ENCODE assay signal across 10 cellular contexts in the genomic region with DNA sequence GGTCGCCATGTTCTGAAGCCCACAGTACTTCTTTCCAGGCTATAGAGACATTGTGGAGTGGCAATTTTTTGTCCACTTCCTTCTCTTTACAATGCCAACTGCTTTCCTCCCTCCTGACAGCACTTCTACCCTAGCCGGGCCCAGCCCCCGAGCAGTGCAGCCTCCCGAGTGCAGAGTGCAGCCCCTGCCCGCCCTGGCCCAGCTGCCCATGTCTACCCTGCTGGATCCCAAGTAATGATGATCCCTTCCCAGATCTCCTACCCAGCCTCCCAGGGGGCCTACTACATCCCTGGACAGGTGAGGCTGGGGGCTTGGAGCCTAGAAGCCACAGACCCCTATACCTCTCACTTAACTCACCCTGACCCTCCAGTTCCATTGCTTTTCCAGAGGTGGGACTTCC. TPM values are rescaled to one million over a fixed set of nuclear protein-coding genes. Genes with fewer than 3 reads are reported as not detected.
DNase-seq lines count a peak whose midpoint lies in the region; ATAC-seq and TF ChIP-seq lines count a peak whose summit lies in the region.
"Had no signal": no experiment of that assay in that cellular context is flagged by ENCODE, and none has a peak within 500 bp of the region (broad histone marks: within the 10 kb centered on the region; RNA-seq: fewer than 3 reads in every experiment).

No MANE protein-coding gene starts in this region.

- DNase-seq in activated T-cell treated with anti-CD3 and anti-CD28 coated beads, Interleukin-2, amount 50 U/mL, for 4 hours = no peak
- DNase-seq in activated T-cell treated with anti-CD3 and anti-CD28 coated beads, Interleukin-2, amount 50 U/mL, for 48 hours = no peak
- DNase-seq in activated naive CD4-positive, alpha-beta T cell treated with anti-CD3 and anti-CD28 coated beads, Interleukin-2, amount 50 U/mL, for 72 hours (ENCODE audit: low spot score in 2 of 2) = no peak
- no peak for DNase-seq in thoracic aorta (ENCODE audit: low spot score)
- no peak for DNase-seq in effector CD8-positive, alpha-beta T cell (lab: John Stamatoyannopoulos, UW)
- DNase-seq in stimulated activated CD4-positive, alpha-beta T cell treated with anti-CD3 and anti-CD28 coated beads, Interleukin-15, amount 100 ng/mL, for 24 hours = no peak
- DNase-seq: Caco-2, kidney glomerular epithelial cell had no signal

- H3K27ac ChIP-seq in thoracic aorta = peak overlapping the region; percentile 0 to 28

- peak overlapping the region; percentile 2; the same call in 1 of the 2 replicates for H3K4me3 ChIP-seq in iPS-18c (ENCODE audit: insufficient read depth, low read depth, low read length)
- H3K4me3 ChIP-seq in thoracic aorta = peak overlapping the region; percentile 99

- no peaks in the 10 kb centered on the region for H3K27me3 ChIP-seq in thoracic aorta (replicated peaks; ENCODE audit: insufficient read depth)

- H3K36me3 Mint-ChIP-seq in activated T-cell treated with anti-CD3 and anti-CD28 coated beads, Interleukin-2, amount 50 U/mL, for 4 hours (ENCODE audit: insufficient read depth) = peaks cover 39% of the 10 kb centered on the region
- peaks cover 32 to 42% of the 10 kb centered on the region in 2 donors for H3K36me3 Mint-ChIP-seq in activated naive CD4-positive, alpha-beta T cell treated with anti-CD3 and anti-CD28 coated beads, Interleukin-2, amount 50 U/mL, for 72 hours

- H3K27me3 Mint-ChIP-seq in activated T-cell treated with anti-CD3 and anti-CD28 coated beads, Interleukin-2, amount 50 U/mL, for 4 hours (ENCODE audit: low read depth) = no peaks in the 10 kb centered on the region

- H3K9me3 ChIP-seq in iPS-18c (ENCODE audit: control insufficient read depth, insufficient read depth, low read length) (no peaks in the 10 kb centered on the region), thoracic aorta (no peaks in the 10 kb centered on the region)
- H3K9me3 ChIP-seq: Caco-2 had no signal

- no peak for TF ChIP-seq CTCF in thoracic aorta (IDR thresholded peaks at IDR 0.05)

- H3K4me1 ChIP-seq in thoracic aorta (ENCODE audit: control insufficient read depth in 1 of 2, low read depth in 2 of 2) = peaks cover 50 to 65% of the 10 kb centered on the region in 2 donors

- no peaks in the 10 kb centered on the region for H3K9me3 Mint-ChIP-seq in activated T-cell treated with anti-CD3 and anti-CD28 coated beads, Interleukin-2, amount 50 U/mL, for 4 hours
- H3K9me3 Mint-ChIP-seq in activated naive CD4-positive, alpha-beta T cell treated with anti-CD3 and anti-CD28 coated beads, Interleukin-2, amount 50 U/mL, for 72 hours = no peaks in the 10 kb centered on the region

- H3K27ac Mint-ChIP-seq in activated naive CD4-positive, alpha-beta T cell treated with anti-CD3 and anti-CD28 coated beads, Interleukin-2, amount 50 U/mL, for 72 hours = peak overlapping the region; percentile 15 to 95

- no peak for ATAC-seq in activated T-cell treated with anti-CD3 and anti-CD28 coated beads, Interleukin-2, amount 50 U/mL, for 4 hours
- no peak for ATAC-seq in activated naive CD4-positive, alpha-beta T cell treated with anti-CD3 and anti-CD28 coated beads, Interleukin-2, amount 50 U/mL, for 72 hours
- ATAC-seq in thoracic aorta (ENCODE audit: insufficient number of reproducible peaks, low FRiP score, low read depth) = no peak
- ATAC-seq in GM18858 (IDR thresholded peaks at IDR 0.05; ENCODE audit: unreplicated experiment) = no peak

- peaks cover 32% of the 10 kb centered on the region for H3K4me1 Mint-ChIP-seq in activated T-cell treated with anti-CD3 and anti-CD28 coated beads, Interleukin-2, amount 50 U/mL, for 4 hours (ENCODE audit: low read depth)

- peak overlapping the region; percentile 87 for H3K4me3 Mint-ChIP-seq in activated T-cell treated with anti-CD3 and anti-CD28 coated beads, Interleukin-2, amount 50 U/mL, for 4 hours

- H3K36me3 ChIP-seq in thoracic aorta = peaks cover 18% of the 10 kb centered on the region

RNA-seq across cellular contexts. Expression of a gene that starts 2.8 kb away (rescaled TPM):
- 1,000 to 10,000 TPM in 2 of 3 donors, 100 to 1,000 TPM in 1; 990 to 1,057 (median 1,007) TPM for total RNA-seq in activated T-cell treated with anti-CD3 and anti-CD28 coated beads, Interleukin-2, amount 50 U/mL, for 4 hours
- 100 to 1,000 TPM; 256 to 376 TPM for total RNA-seq in activated naive CD4-positive, alpha-beta T cell treated with anti-CD3 and anti-CD28 coated beads, Interleukin-2, amount 50 U/mL, for 72 hours
- total RNA-seq in thoracic aorta = 100 to 1,000 TPM; 254 to 334 TPM

RNA-seq across cellular contexts. Expression of a gene that starts 18.2 kb away (rescaled TPM):
- total RNA-seq in activated T-cell treated with anti-CD3 and anti-CD28 coated beads, Interleukin-2, amount 50 U/mL, for 4 hours = 100 to 1,000 TPM; 497 to 520 (median 498) TPM
- 100 to 1,000 TPM; 241 to 252 TPM for total RNA-seq in activated naive CD4-positive, alpha-beta T cell treated with anti-CD3 and anti-CD28 coated beads, Interleukin-2, amount 50 U/mL, for 72 hours
- total RNA-seq in thoracic aorta = 100 to 1,000 TPM; 160 to 213 TPM

RNA-seq across cellular contexts. Expression of a gene that starts 20.2 kb away (rescaled TPM):
- total RNA-seq in activated T-cell treated with anti-CD3 and anti-CD28 coated beads, Interleukin-2, amount 50 U/mL, for 4 hours = 1 to 10 TPM; 3.5 to 4.4 (median 3.7) TPM
- total RNA-seq in activated naive CD4-positive, alpha-beta T cell treated with anti-CD3 and anti-CD28 coated beads, Interleukin-2, amount 50 U/mL, for 72 hours = 1 to 10 TPM; 4.1 to 6.8 TPM
- total RNA-seq in thoracic aorta = 10 to 100 TPM; 55.4 to 91.8 TPM

RNA-seq across cellular contexts. Expression of a gene that starts 41.4 kb away (rescaled TPM):
- not detected for total RNA-seq in activated T-cell treated with anti-CD3 and anti-CD28 coated beads, Interleukin-2, amount 50 U/mL, for 4 hours
- total RNA-seq in activated naive CD4-positive, alpha-beta T cell treated with anti-CD3 and anti-CD28 coated beads, Interleukin-2, amount 50 U/mL, for 72 hours = under 1 TPM in 1 of 2 donors, not detected in 1; 0.18 TPM
- not detected for total RNA-seq in thoracic aorta
- total RNA-seq: Caco-2 had no signal

RNA-seq across cellular contexts. Expression of a gene that starts 44.2 kb away (rescaled TPM):
- 1 to 10 TPM; 4.5 to 5.2 (median 5.0) TPM for total RNA-seq in activated T-cell treated with anti-CD3 and anti-CD28 coated beads, Interleukin-2, amount 50 U/mL, for 4 hours
- 10 to 100 TPM in 1 of 2 donors, 1 to 10 TPM in 1; 6.5 to 13.9 TPM for total RNA-seq in activated naive CD4-positive, alpha-beta T cell treated with anti-CD3 and anti-CD28 coated beads, Interleukin-2, amount 50 U/mL, for 72 hours
- 1 to 10 TPM; 4.3 to 8.0 TPM for total RNA-seq in thoracic aorta

Comparison
In these comparisons a context has a peak if more than half of its experiments do, and no peak if none do; other contexts are left out.
1. RNA of a gene that starts 20.2 kb away (total RNA-seq): 55.4 to 91.8 TPM in thoracic aorta; 4.1 to 6.8 TPM in activated naive CD4-positive, alpha-beta T cell treated with anti-CD3 and anti-CD28 coated beads, Interleukin-2, amount 50 U/mL, for 72 hours and 3.5 to 4.4 TPM in activated T-cell treated with anti-CD3 and anti-CD28 coated beads, Interleukin-2, amount 50 U/mL, for 4 hours; every median in the first group is over 4 times any median in the second.